ENCODE assay signal across 7 cellular contexts in the genomic region with DNA sequence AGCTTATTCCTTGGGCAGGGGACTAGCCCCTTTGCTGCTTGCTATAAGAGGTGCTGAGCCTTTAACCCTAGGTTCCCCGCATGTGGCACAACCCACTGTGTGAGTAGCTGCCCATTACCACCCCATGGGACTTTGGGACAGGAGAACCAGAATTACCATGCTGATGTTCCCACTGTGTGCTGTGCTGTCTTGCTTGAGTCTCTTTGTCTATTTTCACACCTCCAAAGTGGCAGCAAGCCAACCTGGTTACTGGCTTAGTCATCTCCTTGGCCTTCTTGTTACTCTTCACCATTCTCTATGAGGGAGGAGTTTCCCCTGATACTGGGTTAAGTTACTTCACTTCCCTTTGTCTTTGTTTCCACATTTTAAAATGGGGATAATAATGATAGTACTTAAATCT.
DNase-seq lines count a peak whose midpoint lies in the region; ATAC-seq lines count a peak whose summit lies in the region.

No MANE protein-coding gene starts in this region.

- ATAC-seq in HG03342 (IDR thresholded peaks at IDR 0.05; ENCODE audit: unreplicated experiment) (peak; percentile 35), HG02623 (IDR thresholded peaks at IDR 0.05; ENCODE audit: unreplicated experiment) (no peak), GM18909 (IDR thresholded peaks at IDR 0.05; ENCODE audit: poor library complexity, unreplicated experiment) (no peak)
- ATAC-seq in activated naive CD4-positive, alpha-beta T cell treated with anti-CD3 and anti-CD28 coated beads, Interleukin-2, amount 50 U/mL, for 72 hours, result peak; percentile 54 to 75

- peaks cover 6 to 19% of the 10 kb centered on the region in 2 donors for H3K36me3 Mint-ChIP-seq in activated naive CD4-positive, alpha-beta T cell treated with anti-CD3 and anti-CD28 coated beads, Interleukin-2, amount 50 U/mL, for 72 hours

- H3K27ac Mint-ChIP-seq in activated naive CD4-positive, alpha-beta T cell treated with anti-CD3 and anti-CD28 coated beads, Interleukin-2, amount 50 U/mL, for 72 hours, result no peak overlapping the region

- peak; percentile 45 for DNase-seq in GM03348 (ENCODE audit: low spot score)
- DNase-seq in activated naive CD4-positive, alpha-beta T cell treated with anti-CD3 and anti-CD28 coated beads, Interleukin-2, amount 50 U/mL, for 72 hours (ENCODE audit: low spot score in 2 of 2), result peak in 1 of 2 donors; percentile 50
- DNase-seq in mucosa of gallbladder (ENCODE audit: low spot score), result peak; percentile 37
- DNase-seq in SK-N-DZ (ENCODE audit: low spot score), result no peak

- peaks cover 0 to 16% of the 10 kb centered on the region in 2 donors for H3K9me3 Mint-ChIP-seq in activated naive CD4-positive, alpha-beta T cell treated with anti-CD3 and anti-CD28 coated beads, Interleukin-2, amount 50 U/mL, for 72 hours

Comparison
In these comparisons a context has a peak if more than half of its experiments do, and no peak if none do; other contexts are left out.
1. ATAC-seq: peak in HG03342 (single experiment) and activated naive CD4-positive, alpha-beta T cell treated with anti-CD3 and anti-CD28 coated beads, Interleukin-2, amount 50 U/mL, for 72 hours (2 of 2); none in HG02623 (single experiment) and GM18909 (single experiment).